Comparison of ENCODE assay signal across 21 cellular contexts in the genomic region with DNA sequence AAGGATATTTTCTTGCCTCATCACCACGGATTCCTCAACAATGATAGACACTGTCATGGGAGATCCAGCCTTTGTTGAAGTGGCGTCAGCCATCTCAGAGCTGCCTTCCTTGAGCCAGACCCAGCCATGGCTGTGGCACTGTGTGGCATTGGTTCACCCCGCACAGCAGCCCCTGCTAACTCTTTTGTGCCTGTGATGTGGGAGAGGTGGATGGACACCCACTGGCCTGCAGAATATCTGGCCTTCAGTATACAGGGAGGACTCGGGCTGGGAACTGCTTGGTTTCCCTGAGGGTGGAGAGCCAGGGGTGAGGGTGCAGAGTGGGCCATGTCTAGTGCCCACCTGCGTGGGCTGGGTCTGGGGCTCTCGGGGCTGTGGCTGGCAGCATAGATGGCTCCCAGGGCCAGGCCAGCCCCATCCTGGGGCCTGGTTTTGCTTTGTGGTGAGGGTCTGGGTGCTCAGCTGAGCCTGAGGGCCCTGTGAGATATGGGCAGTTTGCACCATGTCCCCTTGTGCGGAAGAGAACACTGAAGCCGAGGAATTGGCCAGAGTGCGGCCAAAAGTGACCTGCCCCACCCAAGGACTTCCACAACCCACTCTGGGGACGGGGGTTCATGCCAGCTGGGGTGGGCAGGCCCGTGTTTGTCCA. TPM values are rescaled to one million over a fixed set of nuclear protein-coding genes. Genes with fewer than 3 reads are reported as not detected.
DNase-seq lines count a peak whose midpoint lies in the region; ATAC-seq and TF ChIP-seq lines count a peak whose summit lies in the region.
"Had no signal": no experiment of that assay in that cellular context is flagged by ENCODE, and none has a peak within 500 bp of the region (broad histone marks: within the 10 kb centered on the region; RNA-seq: fewer than 3 reads in every experiment).

No MANE protein-coding gene starts in this region.

- H3K4me1 ChIP-seq in right atrium auricular region (peaks cover 0 to 6% of the 10 kb centered on the region in 2 donors), osteoblast (ENCODE audit: insufficient read depth, low read length) (no peaks in the 10 kb centered on the region)

- H3K4me3 ChIP-seq in right atrium auricular region (no peak overlapping the region), osteoblast (ENCODE audit: insufficient read depth, low read length) (no peak overlapping the region)
- H3K4me3 ChIP-seq: GM23338 had no signal

- no peaks in the 10 kb centered on the region for H4K20me1 ChIP-seq in osteoblast (ENCODE audit: insufficient read depth, low read length)

- H3K27me3 ChIP-seq in right atrium auricular region (no peaks in the 10 kb centered on the region), osteoblast (ENCODE audit: insufficient read depth, low read length) (peaks cover 5% of the 10 kb centered on the region)

- no peak overlapping the region for H3K4me2 ChIP-seq in osteoblast (ENCODE audit: insufficient read depth, low read length)
- H3K4me2 ChIP-seq: GM23338 had no signal

- no peaks in the 10 kb centered on the region for H3K79me2 ChIP-seq in osteoblast (ENCODE audit: insufficient read depth, low read length)

- H3K27ac ChIP-seq in right atrium auricular region (no peak overlapping the region), osteoblast (ENCODE audit: low read depth, low read length) (no peak overlapping the region)

- intact Hi-C loops in cardiac septum (cut with DNase I), result loop anchor here (10.0 kb wide), 1 partner anchor 47 kb away; no protein-coding TSS in a partner anchor

- DNase-seq in cardiac septum (ENCODE audit: low spot score) (peak; percentile 56), right atrium auricular region (ENCODE audit: low spot score) (no peak), mesenteric fat pad (ENCODE audit: low spot score) (peak; percentile 43), osteoblast (ENCODE audit: insufficient read length, low spot score, missing footprints) (peak; percentile 47), NCI-H2029 (lab: John Stamatoyannopoulos, UW) (no peak), NCI-H345 treated with DMSO at 0.1 percent for 48 hours (lab: John Stamatoyannopoulos, UW; ENCODE audit: unreplicated experiment) (no peak)
- DNase-seq: DMS53; GDM1; HCEC 1CT; KG1; NCI-H1092; NCI-H1436; NCI-H1930; NCI-H226; NCI-H524; NCI-H774; NK-92 treated with Interleukin-12 subunit alpha and Interleukin-12 subunit beta, amount 100 ng/mL, for 24 hours had no signal

- no peak overlapping the region for H2AFZ ChIP-seq in osteoblast (ENCODE audit: low read length)
- H2AFZ ChIP-seq: GM23338 had no signal

- H3K9me3 ChIP-seq in right atrium auricular region (peaks cover 0 to 13% of the 10 kb centered on the region in 2 donors), osteoblast (ENCODE audit: low read depth, low read length) (no peaks in the 10 kb centered on the region)

- ATAC-seq in HG03196 (IDR thresholded peaks at IDR 0.05; ENCODE audit: unreplicated experiment), result no peak
- ATAC-seq: GM23338 had no signal

- H3K36me3 ChIP-seq in right atrium auricular region, result no peaks in the 10 kb centered on the region
- no peaks in the 10 kb centered on the region for H3K36me3 ChIP-seq in osteoblast (ENCODE audit: insufficient read depth, low read length)

- TF ChIP-seq CTCF in right atrium auricular region (IDR thresholded peaks at IDR 0.05) (no peak), osteoblast (IDR thresholded peaks at IDR 0.05; ENCODE audit: extremely low read depth, low read depth, low read length) (no peak)

RNA-seq across cellular contexts. Expression of gene CLDN5, which starts 6.2 kb away (rescaled TPM):
- total RNA-seq in cardiac septum (9.3 TPM), right atrium auricular region (10 to 100 TPM; 16.7 to 44.3 TPM), mesenteric fat pad (151 TPM), osteoblast (not detected in 2 replicates)
- total RNA-seq: B cell, HT1080 had no signal

RNA-seq across cellular contexts. Expression of gene CDC45, which starts 38.3 kb away (rescaled TPM):
- not detected for total RNA-seq in cardiac septum
- total RNA-seq in right atrium auricular region, result 1 to 10 TPM in 1 of 2 donors, not detected in 1; 3.3 TPM
- total RNA-seq in mesenteric fat pad, result not detected
- total RNA-seq in osteoblast, result 0.72 and 1.5 TPM in 2 replicates

RNA-seq across cellular contexts. Expression of gene UFD1, which starts 39.0 kb away (rescaled TPM):
- total RNA-seq in cardiac septum, result 36.2 TPM
- 10 to 100 TPM; 22.7 to 33.8 TPM for total RNA-seq in right atrium auricular region
- 55.4 TPM for total RNA-seq in mesenteric fat pad
- 53.9 and 56.8 TPM in 2 replicates for total RNA-seq in osteoblast

Comparison
In these comparisons a context has a peak if more than half of its experiments do, and no peak if none do; other contexts are left out.
1. DNase-seq: peak in cardiac septum (single experiment), mesenteric fat pad (single experiment) and osteoblast (single experiment); none in right atrium auricular region (single experiment), NCI-H2029 (single experiment) and NCI-H345 treated with DMSO at 0.1 percent for 48 hours (single experiment).
2. RNA of gene CLDN5, which starts 6.2 kb away (total RNA-seq): 151 TPM in mesenteric fat pad (single experiment), 16.7 to 44.3 TPM in right atrium auricular region and 9.3 TPM in cardiac septum (single experiment); not detected in osteoblast; every median in the first group is over 10 times any median in the second.